Comparison of ENCODE assay signal across 8 cellular contexts in genomic region chr17:4229627-4230026, GRCh38. TPM values are rescaled to one million over a fixed set of nuclear protein-coding genes. Genes with fewer than 3 reads are reported as not detected.
DNase-seq lines count a peak whose midpoint lies in the region; ATAC-seq and TF ChIP-seq lines count a peak whose summit lies in the region.

No MANE protein-coding gene starts in this region.

- H3K36me3 Mint-ChIP-seq in WTC11, result peaks cover 14% of the 10 kb centered on the region

- TF ChIP-seq CTCF in WTC11 (IDR thresholded peaks at IDR 0.05) (no peak), cardiac muscle cell (IDR thresholded peaks at IDR 0.05; ENCODE audit: low read depth, low read length) (no peak)

- peak overlapping the region; percentile 63; the same call in 1 of the 2 replicates for H3K27ac Mint-ChIP-seq in WTC11

- peak overlapping the region; percentile 95 for H3K27ac ChIP-seq in cardiac muscle cell

- no peak overlapping the region for H3K4me3 ChIP-seq in cardiac muscle cell

- peaks cover 14% of the 10 kb centered on the region for H3K36me3 ChIP-seq in cardiac muscle cell

- intact Hi-C loops in sciatic nerve (cut with DNase I), result no loop called here

- no peaks in the 10 kb centered on the region for H3K27me3 Mint-ChIP-seq in WTC11 (ENCODE audit: low read depth)

- DNase-seq in Daoy (ENCODE audit: low read depth) (peak; percentile 67), WTC11 (ENCODE audit: low spot score) (no peak), cardiac muscle cell (ENCODE audit: low read depth in 1 of 2, low spot score in 1 of 2) (peak; percentile 18 to 79), sciatic nerve (ENCODE audit: low spot score) (no peak), activated gamma-delta T cell (lab: John Stamatoyannopoulos, UW) (no peak), ureter (ENCODE audit: low spot score) (no peak), NCI-H128 (lab: John Stamatoyannopoulos, UW; ENCODE audit: unreplicated experiment) (no peak)

- no peak overlapping the region for H3K4me3 Mint-ChIP-seq in WTC11

- no peaks in the 10 kb centered on the region for H3K27me3 ChIP-seq in cardiac muscle cell

- no peaks in the 10 kb centered on the region for H3K9me3 ChIP-seq in cardiac muscle cell (ENCODE audit: low read depth)

- no peaks in the 10 kb centered on the region for H3K4me1 Mint-ChIP-seq in WTC11

- ATAC-seq in WTC11 (no peak), sciatic nerve (peak; percentile 59), GM19023 (IDR thresholded peaks at IDR 0.05; ENCODE audit: unreplicated experiment) (no peak)

- H3K4me1 ChIP-seq in cardiac muscle cell (ENCODE audit: low read depth), result peaks cover 17% of the 10 kb centered on the region

- CTCF ChIA-PET in WTC11 (lab: Charles Lee), result interaction anchor here (1.4 to 1.9 kb wide), 3 partner anchors 14 to 30 kb away, joined by 4 to 9 read pairs (median 7); no protein-coding TSS in a partner anchor

- no peaks in the 10 kb centered on the region for H3K9me3 Mint-ChIP-seq in WTC11

- POLR2A ChIA-PET in WTC11 (lab: Charles Lee), result interaction anchor here (0.5 kb wide), 1 partner anchor 143 kb away, joined by 4 read pairs; no protein-coding TSS in a partner anchor

TF ChIP-seq in WTC11, 78 proteins besides CTCF, POLR2A, EP300 and RAD21 (continues in another document):
- TF ChIP-seq ZMAT4 (CRISPR knock-in tag; IDR thresholded peaks at IDR 0.05) (no peak), KAT7 (CRISPR knock-in tag; IDR thresholded peaks at IDR 0.05; ENCODE audit: borderline replicate concordance) (no peak), CBFB (CRISPR knock-in tag; IDR thresholded peaks at IDR 0.05; ENCODE audit: low read depth) (no peak), AR (CRISPR knock-in tag; IDR thresholded peaks at IDR 0.05) (no peak), TEAD1 (CRISPR knock-in tag; IDR thresholded peaks at IDR 0.05) (no peak), ZNF532 (CRISPR knock-in tag; IDR thresholded peaks at IDR 0.05; ENCODE audit: borderline replicate concordance) (no peak), FOXK1 (CRISPR knock-in tag; IDR thresholded peaks at IDR 0.05) (no peak), PRRX2 (CRISPR knock-in tag; IDR thresholded peaks at IDR 0.05) (no peak), NFATC4 (CRISPR knock-in tag; IDR thresholded peaks at IDR 0.05) (no peak), ETV6 (CRISPR knock-in tag; IDR thresholded peaks at IDR 0.05) (no peak), OVOL2 (CRISPR knock-in tag; IDR thresholded peaks at IDR 0.05; ENCODE audit: borderline replicate concordance) (no peak), MLX (CRISPR knock-in tag; IDR thresholded peaks at IDR 0.05) (no peak), ZNF423 (CRISPR knock-in tag; IDR thresholded peaks at IDR 0.05) (no peak), ATF2 (CRISPR knock-in tag; IDR thresholded peaks at IDR 0.05; ENCODE audit: borderline replicate concordance, low read depth) (no peak), IRF2 (CRISPR knock-in tag; IDR thresholded peaks at IDR 0.05; ENCODE audit: borderline replicate concordance, low read depth) (no peak), ZBTB21 (CRISPR knock-in tag; IDR thresholded peaks at IDR 0.05; ENCODE audit: borderline replicate concordance) (no peak)
- TF ChIP-seq, protein P1, sequence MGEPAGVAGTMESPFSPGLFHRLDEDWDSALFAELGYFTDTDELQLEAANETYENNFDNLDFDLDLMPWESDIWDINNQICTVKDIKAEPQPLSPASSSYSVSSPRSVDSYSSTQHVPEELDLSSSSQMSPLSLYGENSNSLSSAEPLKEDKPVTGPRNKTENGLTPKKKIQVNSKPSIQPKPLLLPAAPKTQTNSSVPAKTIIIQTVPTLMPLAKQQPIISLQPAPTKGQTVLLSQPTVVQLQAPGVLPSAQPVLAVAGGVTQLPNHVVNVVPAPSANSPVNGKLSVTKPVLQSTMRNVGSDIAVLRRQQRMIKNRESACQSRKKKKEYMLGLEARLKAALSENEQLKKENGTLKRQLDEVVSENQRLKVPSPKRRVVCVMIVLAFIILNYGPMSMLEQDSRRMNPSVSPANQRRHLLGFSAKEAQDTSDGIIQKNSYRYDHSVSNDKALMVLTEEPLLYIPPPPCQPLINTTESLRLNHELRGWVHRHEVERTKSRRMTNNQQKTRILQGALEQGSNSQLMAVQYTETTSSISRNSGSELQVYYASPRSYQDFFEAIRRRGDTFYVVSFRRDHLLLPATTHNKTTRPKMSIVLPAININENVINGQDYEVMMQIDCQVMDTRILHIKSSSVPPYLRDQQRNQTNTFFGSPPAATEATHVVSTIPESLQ (CRISPR knock-in tag; IDR thresholded peaks at IDR 0.05), result no peak

RNA-seq across cellular contexts. Expression of gene ANKFY1, which starts 34.2 kb away (rescaled TPM):
- 27.1 and 30.7 TPM in 2 replicates for total RNA-seq in Daoy (2014; rRNA removed; shearing (Covaris generic))
- total RNA-seq in WTC11 (2021) (44.8 to 46.8 TPM (median 45.3 TPM) in 3 replicates), cardiac muscle cell (20.0 and 29.0 TPM in 2 replicates), sciatic nerve (62.4 TPM), ureter (86.8 TPM)
- 19.5 and 26.7 TPM in 2 replicates for polyA plus RNA-seq in cardiac muscle cell

Comparison
In these comparisons a context has a peak if more than half of its experiments do, and no peak if none do; other contexts are left out.
1. DNase-seq: peak in Daoy (single experiment) and cardiac muscle cell (2 of 2); none in WTC11 (single experiment), sciatic nerve (single experiment), activated gamma-delta T cell (single experiment), ureter (single experiment) and NCI-H128 (single experiment).